Comparison of ENCODE assay signal across 15 cellular contexts in genomic region chr12:126480396-126480795, GRCh38.
DNase-seq lines count a peak whose midpoint lies in the region; TF ChIP-seq lines count a peak whose summit lies in the region.
"Had no signal": no experiment of that assay in that cellular context is flagged by ENCODE, and none has a peak within 500 bp of the region (broad histone marks: within the 10 kb centered on the region; RNA-seq: fewer than 3 reads in every experiment).

No MANE protein-coding gene starts in this region.

- H3K9me3 ChIP-seq in HUES64 (ENCODE audit: insufficient read depth, low read depth, low read length) (0 out of 2 replicates have a peak, but pooled peaks cover 5% of the 10 kb centered on the region), endodermal cell (ENCODE audit: control insufficient read depth, low read length) (no peaks in the 10 kb centered on the region)
- H3K9me3 ChIP-seq: HAP-1 had no signal

- H3K9ac ChIP-seq in HUES64 (ENCODE audit: low read depth, low read length): no peak overlapping the region
- H3K9ac ChIP-seq in endodermal cell (ENCODE audit: extremely low read depth, low read length, poor library complexity, severe bottlenecking): no peak overlapping the region

- DNase-seq in endodermal cell: peak; percentile 73
- DNase-seq in iPS-NIHi7 (ENCODE audit: extremely low spot score): peak; percentile 36
- DNase-seq in effector CD4-positive, alpha-beta T cell: no peak
- no peak for DNase-seq in HuH-7.5 (ENCODE audit: low spot score)
- DNase-seq in HPDE6-E6E7 (ENCODE audit: extremely low spot score): no peak
- DNase-seq in GM10248 (ENCODE audit: extremely low spot score): no peak
- DNase-seq: AML-193, KBM-7, NCI-H1105, NCI-H2081, NCI-H510A, NCI-H748 treated with DMSO at 0.1 percent for 48 hours had no signal

- H3K27ac Mint-ChIP-seq in endodermal cell: no peak overlapping the region

- H3K4me3 Mint-ChIP-seq in endodermal cell: no peak overlapping the region

- H3K4me1 Mint-ChIP-seq in endodermal cell: peaks cover 9% of the 10 kb centered on the region

- peak overlapping the region; percentile 16; the same call in 1 of the 2 replicates for H3K4me3 ChIP-seq in HUES64 (ENCODE audit: low read length)
- no peak overlapping the region for H3K4me3 ChIP-seq in endodermal cell (ENCODE audit: low read length)
- H3K4me3 ChIP-seq: HAP-1 had no signal

- no peaks in the 10 kb centered on the region for H3K36me3 Mint-ChIP-seq in endodermal cell (ENCODE audit: low read depth)

- no peaks in the 10 kb centered on the region for H3K27me3 ChIP-seq in HUES64 (ENCODE audit: insufficient read depth, low read length)
- H3K27me3 ChIP-seq in endodermal cell (ENCODE audit: control insufficient read depth, insufficient read depth, low read length, poor library complexity, severe bottlenecking): no peaks in the 10 kb centered on the region

- H3K4me1 ChIP-seq in HUES64 (ENCODE audit: insufficient read depth, low read length) (peaks cover 14% of the 10 kb centered on the region), endodermal cell (ENCODE audit: control insufficient read depth, insufficient read depth, low read length) (no peaks in the 10 kb centered on the region)
- H3K4me1 ChIP-seq: HAP-1 had no signal

- no peak for TF ChIP-seq CTCF in endodermal cell (conservative IDR thresholded peaks at IDR 0.05)
- no peak for TF ChIP-seq CTCF in GM10248 (IDR thresholded peaks at IDR 0.05; ENCODE audit: control extremely low read depth, extremely low read depth, low read depth, missing control alignments)

- H3K36me3 ChIP-seq in HUES64 (ENCODE audit: insufficient read depth, low read length) (no peaks in the 10 kb centered on the region), endodermal cell (ENCODE audit: control insufficient read depth, insufficient read depth, low read length) (no peaks in the 10 kb centered on the region)
- H3K36me3 ChIP-seq: HAP-1 had no signal

- WGBS in HUES64: 59% methylated on average over 9 of the region's 10 CpGs
- WGBS in endodermal cell (ENCODE audit: insufficient coverage in 1 of 2, insufficient read length in 1 of 2), 2 experiments: 61 to 74% methylated on average over 8 to 10 of the region's 10 CpGs

- POLR2A ChIA-PET in GM10248 (lab: Yijun Ruan, JAX): no interaction called here

- CTCF ChIA-PET in GM10248 (lab: Yijun Ruan, JAX): no interaction called here

- H3K27ac ChIP-seq in HUES64 (ENCODE audit: low read depth, low read length): peak overlapping the region; percentile 28; the same call in 1 of the 2 replicates
- no peak overlapping the region for H3K27ac ChIP-seq in endodermal cell (ENCODE audit: low read depth, low read length)
- H3K27ac ChIP-seq: C4-2B had no signal

- H3K9me3 Mint-ChIP-seq in endodermal cell: peaks cover 7% of the 10 kb centered on the region

- no peaks in the 10 kb centered on the region for H3K27me3 Mint-ChIP-seq in endodermal cell (ENCODE audit: insufficient read depth)

Comparison
In these comparisons a context has a peak if more than half of its experiments do, and no peak if none do; other contexts are left out.
1. DNase-seq: peak in endodermal cell (single experiment) and iPS-NIHi7 (single experiment); none in effector CD4-positive, alpha-beta T cell (single experiment), HuH-7.5 (single experiment), HPDE6-E6E7 (single experiment) and GM10248 (single experiment).